In the genomic region with DNA sequence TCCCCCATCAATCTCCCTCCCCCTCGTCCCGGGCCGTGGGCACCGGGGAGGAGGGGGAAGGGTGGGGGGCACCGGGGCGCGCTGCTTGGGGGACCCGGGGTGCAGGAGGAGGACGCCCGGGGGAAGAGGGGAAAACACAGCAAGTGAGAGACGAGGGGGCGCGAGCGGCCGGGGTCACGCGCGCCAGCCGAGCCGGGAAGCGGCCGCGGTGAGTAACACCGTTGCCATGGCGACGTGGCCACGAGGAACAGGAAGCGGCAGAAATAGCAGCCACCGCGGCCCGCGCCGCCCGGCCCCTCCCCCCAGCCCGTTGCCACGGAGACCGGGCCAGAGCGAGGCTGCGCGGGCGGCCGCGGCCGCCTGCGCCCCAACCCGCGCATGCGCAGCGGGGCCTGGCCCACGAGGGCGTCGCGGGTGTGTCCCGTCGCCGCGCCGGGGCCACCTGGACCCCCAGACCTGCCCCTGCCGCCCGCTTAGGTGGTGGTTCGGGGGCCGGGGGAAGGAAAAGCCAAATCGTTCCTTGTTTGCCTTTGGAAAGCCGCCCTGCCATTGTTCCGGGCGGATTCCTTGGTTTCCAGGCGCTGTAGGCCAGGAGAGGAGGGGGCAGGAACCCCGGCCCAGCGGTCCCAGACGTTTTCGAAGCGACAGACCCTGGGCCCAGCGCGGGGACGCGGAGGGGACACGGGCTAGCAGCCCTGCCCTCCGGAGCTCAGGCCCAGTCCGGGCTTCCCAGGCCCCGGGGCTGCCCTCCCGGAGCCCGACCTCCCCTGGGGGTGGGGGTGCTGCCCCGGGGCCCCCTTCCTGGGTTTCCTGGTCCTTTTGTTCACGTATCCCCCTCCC, we compare ENCODE assay signal across 1 cellular context.
A peak's percentile ranks its signal among the peaks of the same experiment; 100 is the strongest.
TF ChIP-seq lines count a peak whose summit lies in the region.

No MANE protein-coding gene starts in this region.

TF ChIP-seq in HepG2, 621 proteins besides CTCF, POLR2A, EP300 and RAD21 (continued from another document and continues in another):
- TF ChIP-seq, protein P1, sequence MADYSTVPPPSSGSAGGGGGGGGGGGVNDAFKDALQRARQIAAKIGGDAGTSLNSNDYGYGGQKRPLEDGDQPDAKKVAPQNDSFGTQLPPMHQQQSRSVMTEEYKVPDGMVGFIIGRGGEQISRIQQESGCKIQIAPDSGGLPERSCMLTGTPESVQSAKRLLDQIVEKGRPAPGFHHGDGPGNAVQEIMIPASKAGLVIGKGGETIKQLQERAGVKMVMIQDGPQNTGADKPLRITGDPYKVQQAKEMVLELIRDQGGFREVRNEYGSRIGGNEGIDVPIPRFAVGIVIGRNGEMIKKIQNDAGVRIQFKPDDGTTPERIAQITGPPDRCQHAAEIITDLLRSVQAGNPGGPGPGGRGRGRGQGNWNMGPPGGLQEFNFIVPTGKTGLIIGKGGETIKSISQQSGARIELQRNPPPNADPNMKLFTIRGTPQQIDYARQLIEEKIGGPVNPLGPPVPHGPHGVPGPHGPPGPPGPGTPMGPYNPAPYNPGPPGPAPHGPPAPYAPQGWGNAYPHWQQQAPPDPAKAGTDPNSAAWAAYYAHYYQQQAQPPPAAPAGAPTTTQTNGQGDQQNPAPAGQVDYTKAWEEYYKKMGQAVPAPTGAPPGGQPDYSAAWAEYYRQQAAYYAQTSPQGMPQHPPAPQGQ (CRISPR knock-in tag; IDR thresholded peaks at IDR 0.05; ENCODE audit: borderline replicate concordance) = no peak
- TF ChIP-seq, protein P2, sequence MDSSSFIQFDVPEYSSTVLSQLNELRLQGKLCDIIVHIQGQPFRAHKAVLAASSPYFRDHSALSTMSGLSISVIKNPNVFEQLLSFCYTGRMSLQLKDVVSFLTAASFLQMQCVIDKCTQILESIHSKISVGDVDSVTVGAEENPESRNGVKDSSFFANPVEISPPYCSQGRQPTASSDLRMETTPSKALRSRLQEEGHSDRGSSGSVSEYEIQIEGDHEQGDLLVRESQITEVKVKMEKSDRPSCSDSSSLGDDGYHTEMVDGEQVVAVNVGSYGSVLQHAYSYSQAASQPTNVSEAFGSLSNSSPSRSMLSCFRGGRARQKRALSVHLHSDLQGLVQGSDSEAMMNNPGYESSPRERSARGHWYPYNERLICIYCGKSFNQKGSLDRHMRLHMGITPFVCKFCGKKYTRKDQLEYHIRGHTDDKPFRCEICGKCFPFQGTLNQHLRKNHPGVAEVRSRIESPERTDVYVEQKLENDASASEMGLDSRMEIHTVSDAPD (CRISPR knock-in tag; IDR thresholded peaks at IDR 0.05) = no peak
- TF ChIP-seq NFRKB (IDR thresholded peaks at IDR 0.05) = no peak
- TF ChIP-seq, protein P3, sequence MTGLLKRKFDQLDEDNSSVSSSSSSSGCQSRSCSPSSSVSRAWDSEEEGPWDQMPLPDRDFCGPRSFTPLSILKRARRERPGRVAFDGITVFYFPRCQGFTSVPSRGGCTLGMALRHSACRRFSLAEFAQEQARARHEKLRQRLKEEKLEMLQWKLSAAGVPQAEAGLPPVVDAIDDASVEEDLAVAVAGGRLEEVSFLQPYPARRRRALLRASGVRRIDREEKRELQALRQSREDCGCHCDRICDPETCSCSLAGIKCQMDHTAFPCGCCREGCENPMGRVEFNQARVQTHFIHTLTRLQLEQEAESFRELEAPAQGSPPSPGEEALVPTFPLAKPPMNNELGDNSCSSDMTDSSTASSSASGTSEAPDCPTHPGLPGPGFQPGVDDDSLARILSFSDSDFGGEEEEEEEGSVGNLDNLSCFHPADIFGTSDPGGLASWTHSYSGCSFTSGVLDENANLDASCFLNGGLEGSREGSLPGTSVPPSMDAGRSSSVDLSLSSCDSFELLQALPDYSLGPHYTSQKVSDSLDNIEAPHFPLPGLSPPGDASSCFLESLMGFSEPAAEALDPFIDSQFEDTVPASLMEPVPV (CRISPR knock-in tag; IDR thresholded peaks at IDR 0.05) = no peak; the same call in 1 of the 2 replicates
- TF ChIP-seq, protein P4, sequence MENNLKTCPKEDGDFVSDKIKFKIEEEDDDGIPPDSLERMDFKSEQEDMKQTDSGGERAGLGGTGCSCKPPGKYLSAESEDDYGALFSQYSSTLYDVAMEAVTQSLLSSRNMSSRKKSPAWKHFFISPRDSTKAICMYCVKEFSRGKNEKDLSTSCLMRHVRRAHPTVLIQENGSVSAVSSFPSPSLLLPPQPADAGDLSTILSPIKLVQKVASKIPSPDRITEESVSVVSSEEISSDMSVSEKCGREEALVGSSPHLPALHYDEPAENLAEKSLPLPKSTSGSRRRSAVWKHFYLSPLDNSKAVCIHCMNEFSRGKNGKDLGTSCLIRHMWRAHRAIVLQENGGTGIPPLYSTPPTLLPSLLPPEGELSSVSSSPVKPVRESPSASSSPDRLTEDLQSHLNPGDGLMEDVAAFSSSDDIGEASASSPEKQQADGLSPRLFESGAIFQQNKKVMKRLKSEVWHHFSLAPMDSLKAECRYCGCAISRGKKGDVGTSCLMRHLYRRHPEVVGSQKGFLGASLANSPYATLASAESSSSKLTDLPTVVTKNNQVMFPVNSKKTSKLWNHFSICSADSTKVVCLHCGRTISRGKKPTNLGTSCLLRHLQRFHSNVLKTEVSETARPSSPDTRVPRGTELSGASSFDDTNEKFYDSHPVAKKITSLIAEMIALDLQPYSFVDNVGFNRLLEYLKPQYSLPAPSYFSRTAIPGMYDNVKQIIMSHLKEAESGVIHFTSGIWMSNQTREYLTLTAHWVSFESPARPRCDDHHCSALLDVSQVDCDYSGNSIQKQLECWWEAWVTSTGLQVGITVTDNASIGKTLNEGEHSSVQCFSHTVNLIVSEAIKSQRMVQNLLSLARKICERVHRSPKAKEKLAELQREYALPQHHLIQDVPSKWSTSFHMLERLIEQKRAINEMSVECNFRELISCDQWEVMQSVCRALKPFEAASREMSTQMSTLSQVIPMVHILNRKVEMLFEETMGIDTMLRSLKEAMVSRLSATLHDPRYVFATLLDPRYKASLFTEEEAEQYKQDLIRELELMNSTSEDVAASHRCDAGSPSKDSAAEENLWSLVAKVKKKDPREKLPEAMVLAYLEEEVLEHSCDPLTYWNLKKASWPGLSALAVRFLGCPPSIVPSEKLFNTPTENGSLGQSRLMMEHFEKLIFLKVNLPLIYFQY (CRISPR knock-in tag; IDR thresholded peaks at IDR 0.05; ENCODE audit: borderline replicate concordance) = no peak
- TF ChIP-seq, protein P5, sequence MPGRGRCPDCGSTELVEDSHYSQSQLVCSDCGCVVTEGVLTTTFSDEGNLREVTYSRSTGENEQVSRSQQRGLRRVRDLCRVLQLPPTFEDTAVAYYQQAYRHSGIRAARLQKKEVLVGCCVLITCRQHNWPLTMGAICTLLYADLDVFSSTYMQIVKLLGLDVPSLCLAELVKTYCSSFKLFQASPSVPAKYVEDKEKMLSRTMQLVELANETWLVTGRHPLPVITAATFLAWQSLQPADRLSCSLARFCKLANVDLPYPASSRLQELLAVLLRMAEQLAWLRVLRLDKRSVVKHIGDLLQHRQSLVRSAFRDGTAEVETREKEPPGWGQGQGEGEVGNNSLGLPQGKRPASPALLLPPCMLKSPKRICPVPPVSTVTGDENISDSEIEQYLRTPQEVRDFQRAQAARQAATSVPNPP (CRISPR knock-in tag; IDR thresholded peaks at IDR 0.05) = no peak
- peak; percentile 82 for TF ChIP-seq SALL2 (CRISPR knock-in tag; IDR thresholded peaks at IDR 0.05)
- TF ChIP-seq ZEB1 (IDR thresholded peaks at IDR 0.05; ENCODE audit: insufficient replicate concordance, low read depth) = no peak
- no peak for TF ChIP-seq ARNT (IDR thresholded peaks at IDR 0.05)
- TF ChIP-seq FOSL2 (CRISPR knock-in tag; IDR thresholded peaks at IDR 0.05) = peak; percentile 78
- TF ChIP-seq SNAPC2 (CRISPR knock-in tag; IDR thresholded peaks at IDR 0.05) = no peak
- TF ChIP-seq ATF7-NPFF (CRISPR knock-in tag; IDR thresholded peaks at IDR 0.05; ENCODE audit: low read depth) = no peak
- TF ChIP-seq ZNF143 (CRISPR knock-in tag; IDR thresholded peaks at IDR 0.05) = 0 out of 2 replicates have a peak, but pooled peaks have one; percentile 13
- TF ChIP-seq ZNF564 (CRISPR knock-in tag; IDR thresholded peaks at IDR 0.05) = no peak
- no peak for TF ChIP-seq KDM5A (IDR thresholded peaks at IDR 0.05; ENCODE audit: borderline replicate concordance, low read length)
- no peak for TF ChIP-seq ZBTB25 (CRISPR knock-in tag; IDR thresholded peaks at IDR 0.05)
- no peak for TF ChIP-seq ZNF790 (CRISPR knock-in tag; IDR thresholded peaks at IDR 0.05; ENCODE audit: borderline replicate concordance)
- no peak for TF ChIP-seq KAT8 (CRISPR knock-in tag; IDR thresholded peaks at IDR 0.05)
- no peak for TF ChIP-seq MLLT10 (CRISPR knock-in tag; IDR thresholded peaks at IDR 0.05)
- TF ChIP-seq FOXC1 (CRISPR knock-in tag; IDR thresholded peaks at IDR 0.05; ENCODE audit: borderline replicate concordance) = no peak
- TF ChIP-seq TBX2 (CRISPR knock-in tag; IDR thresholded peaks at IDR 0.05; ENCODE audit: borderline replicate concordance) = no peak
- TF ChIP-seq ZNF761 (CRISPR knock-in tag; conservative IDR thresholded peaks at IDR 0.05) = no peak; the same call in 1 of the 2 replicates
- TF ChIP-seq EEA1 (CRISPR knock-in tag; IDR thresholded peaks at IDR 0.05; ENCODE audit: borderline replicate concordance) = 0 out of 2 replicates have a peak, but pooled peaks have one; percentile 40
- no peak for TF ChIP-seq ZNF318 (CRISPR knock-in tag; IDR thresholded peaks at IDR 0.05)
- TF ChIP-seq NR0B2 (CRISPR knock-in tag; IDR thresholded peaks at IDR 0.05) = no peak
- TF ChIP-seq ZNF788 (CRISPR knock-in tag; IDR thresholded peaks at IDR 0.05; ENCODE audit: borderline replicate concordance) = no peak
- TF ChIP-seq, protein P6, sequence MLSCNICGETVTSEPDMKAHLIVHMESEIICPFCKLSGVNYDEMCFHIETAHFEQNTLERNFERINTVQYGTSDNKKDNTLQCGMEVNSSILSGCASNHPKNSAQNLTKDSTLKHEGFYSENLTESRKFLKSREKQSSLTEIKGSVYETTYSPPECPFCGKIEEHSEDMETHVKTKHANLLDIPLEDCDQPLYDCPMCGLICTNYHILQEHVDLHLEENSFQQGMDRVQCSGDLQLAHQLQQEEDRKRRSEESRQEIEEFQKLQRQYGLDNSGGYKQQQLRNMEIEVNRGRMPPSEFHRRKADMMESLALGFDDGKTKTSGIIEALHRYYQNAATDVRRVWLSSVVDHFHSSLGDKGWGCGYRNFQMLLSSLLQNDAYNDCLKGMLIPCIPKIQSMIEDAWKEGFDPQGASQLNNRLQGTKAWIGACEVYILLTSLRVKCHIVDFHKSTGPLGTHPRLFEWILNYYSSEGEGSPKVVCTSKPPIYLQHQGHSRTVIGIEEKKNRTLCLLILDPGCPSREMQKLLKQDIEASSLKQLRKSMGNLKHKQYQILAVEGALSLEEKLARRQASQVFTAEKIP (CRISPR knock-in tag; IDR thresholded peaks at IDR 0.05; ENCODE audit: borderline replicate concordance) = no peak
- TF ChIP-seq ZNF20 (CRISPR knock-in tag; IDR thresholded peaks at IDR 0.05) = no peak
